ENCODE assay signal across 1 cellular context in genomic region chr20:4592316-4593148, GRCh38.
TF ChIP-seq lines count a peak whose summit lies in the region.

No MANE protein-coding gene starts in this region.

TF ChIP-seq in HepG2, 621 proteins besides CTCF, POLR2A, EP300 and RAD21 (continued from another document and continues in another):
- peak; percentile 15; the same call in 1 of the 2 replicates for TF ChIP-seq THRA (CRISPR knock-in tag; IDR thresholded peaks at IDR 0.05; ENCODE audit: borderline replicate concordance)
- peak; percentile 62; the same call in 1 of the 2 replicates for TF ChIP-seq ZNF296 (CRISPR knock-in tag; conservative IDR thresholded peaks at IDR 0.05)
- no peak for TF ChIP-seq ZNF101 (CRISPR knock-in tag; IDR thresholded peaks at IDR 0.05; ENCODE audit: borderline replicate concordance, low read depth)
- TF ChIP-seq CAMTA2 (CRISPR knock-in tag; IDR thresholded peaks at IDR 0.05; ENCODE audit: borderline replicate concordance), result no peak
- TF ChIP-seq PAX8 (CRISPR knock-in tag; IDR thresholded peaks at IDR 0.05; ENCODE audit: borderline replicate concordance), result 0 out of 2 replicates have a peak, but pooled peaks have one; percentile 38
- TF ChIP-seq, protein P1, sequence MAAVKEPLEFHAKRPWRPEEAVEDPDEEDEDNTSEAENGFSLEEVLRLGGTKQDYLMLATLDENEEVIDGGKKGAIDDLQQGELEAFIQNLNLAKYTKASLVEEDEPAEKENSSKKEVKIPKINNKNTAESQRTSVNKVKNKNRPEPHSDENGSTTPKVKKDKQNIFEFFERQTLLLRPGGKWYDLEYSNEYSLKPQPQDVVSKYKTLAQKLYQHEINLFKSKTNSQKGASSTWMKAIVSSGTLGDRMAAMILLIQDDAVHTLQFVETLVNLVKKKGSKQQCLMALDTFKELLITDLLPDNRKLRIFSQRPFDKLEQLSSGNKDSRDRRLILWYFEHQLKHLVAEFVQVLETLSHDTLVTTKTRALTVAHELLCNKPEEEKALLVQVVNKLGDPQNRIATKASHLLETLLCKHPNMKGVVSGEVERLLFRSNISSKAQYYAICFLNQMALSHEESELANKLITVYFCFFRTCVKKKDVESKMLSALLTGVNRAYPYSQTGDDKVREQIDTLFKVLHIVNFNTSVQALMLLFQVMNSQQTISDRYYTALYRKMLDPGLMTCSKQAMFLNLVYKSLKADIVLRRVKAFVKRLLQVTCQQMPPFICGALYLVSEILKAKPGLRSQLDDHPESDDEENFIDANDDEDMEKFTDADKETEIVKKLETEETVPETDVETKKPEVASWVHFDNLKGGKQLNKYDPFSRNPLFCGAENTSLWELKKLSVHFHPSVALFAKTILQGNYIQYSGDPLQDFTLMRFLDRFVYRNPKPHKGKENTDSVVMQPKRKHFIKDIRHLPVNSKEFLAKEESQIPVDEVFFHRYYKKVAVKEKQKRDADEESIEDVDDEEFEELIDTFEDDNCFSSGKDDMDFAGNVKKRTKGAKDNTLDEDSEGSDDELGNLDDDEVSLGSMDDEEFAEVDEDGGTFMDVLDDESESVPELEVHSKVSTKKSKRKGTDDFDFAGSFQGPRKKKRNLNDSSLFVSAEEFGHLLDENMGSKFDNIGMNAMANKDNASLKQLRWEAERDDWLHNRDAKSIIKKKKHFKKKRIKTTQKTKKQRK (IDR thresholded peaks at IDR 0.05; ENCODE audit: low read length), result no peak
- peak; percentile 42 for TF ChIP-seq HNRNPK (IDR thresholded peaks at IDR 0.05; ENCODE audit: low read depth, low read length, poor library complexity, severe bottlenecking)
- TF ChIP-seq CSRNP1 (CRISPR knock-in tag; IDR thresholded peaks at IDR 0.05), result peak; percentile 90
- peak; percentile 72; the same call in 1 of the 2 replicates for TF ChIP-seq TBX2 (CRISPR knock-in tag; IDR thresholded peaks at IDR 0.05; ENCODE audit: borderline replicate concordance)
- no peak for TF ChIP-seq TMF1 (CRISPR knock-in tag; IDR thresholded peaks at IDR 0.05; ENCODE audit: low read depth)
- peak; percentile 29; the same call in 1 of the 2 replicates for TF ChIP-seq FOXK1 (CRISPR knock-in tag; IDR thresholded peaks at IDR 0.05; ENCODE audit: borderline replicate concordance, low read depth)
- TF ChIP-seq GATAD1 (CRISPR knock-in tag; IDR thresholded peaks at IDR 0.05), result no peak; the same call in 1 of the 2 replicates
- peak; percentile 59; the same call in 1 of the 2 replicates for TF ChIP-seq ATF7-NPFF (CRISPR knock-in tag; IDR thresholded peaks at IDR 0.05; ENCODE audit: low read depth)
- TF ChIP-seq, protein P2, sequence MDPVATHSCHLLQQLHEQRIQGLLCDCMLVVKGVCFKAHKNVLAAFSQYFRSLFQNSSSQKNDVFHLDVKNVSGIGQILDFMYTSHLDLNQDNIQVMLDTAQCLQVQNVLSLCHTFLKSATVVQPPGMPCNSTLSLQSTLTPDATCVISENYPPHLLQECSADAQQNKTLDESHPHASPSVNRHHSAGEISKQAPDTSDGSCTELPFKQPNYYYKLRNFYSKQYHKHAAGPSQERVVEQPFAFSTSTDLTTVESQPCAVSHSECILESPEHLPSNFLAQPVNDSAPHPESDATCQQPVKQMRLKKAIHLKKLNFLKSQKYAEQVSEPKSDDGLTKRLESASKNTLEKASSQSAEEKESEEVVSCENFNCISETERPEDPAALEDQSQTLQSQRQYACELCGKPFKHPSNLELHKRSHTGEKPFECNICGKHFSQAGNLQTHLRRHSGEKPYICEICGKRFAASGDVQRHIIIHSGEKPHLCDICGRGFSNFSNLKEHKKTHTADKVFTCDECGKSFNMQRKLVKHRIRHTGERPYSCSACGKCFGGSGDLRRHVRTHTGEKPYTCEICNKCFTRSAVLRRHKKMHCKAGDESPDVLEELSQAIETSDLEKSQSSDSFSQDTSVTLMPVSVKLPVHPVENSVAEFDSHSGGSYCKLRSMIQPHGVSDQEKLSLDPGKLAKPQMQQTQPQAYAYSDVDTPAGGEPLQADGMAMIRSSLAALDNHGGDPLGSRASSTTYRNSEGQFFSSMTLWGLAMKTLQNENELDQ (CRISPR knock-in tag; IDR thresholded peaks at IDR 0.05; ENCODE audit: borderline replicate concordance), result no peak
- TF ChIP-seq ZC3H4 (CRISPR knock-in tag; IDR thresholded peaks at IDR 0.05; ENCODE audit: borderline replicate concordance), result no peak
- no peak for TF ChIP-seq ATF6 (CRISPR knock-in tag; conservative IDR thresholded peaks at IDR 0.05)
- no peak for TF ChIP-seq GABPA (IDR thresholded peaks at IDR 0.05; ENCODE audit: low read depth, low read length)
- TF ChIP-seq GABPA (CRISPR knock-in tag; IDR thresholded peaks at IDR 0.05; ENCODE audit: low read depth), result no peak
- no peak for TF ChIP-seq KLF11 (CRISPR knock-in tag; IDR thresholded peaks at IDR 0.05)
- peak; percentile 52; the same call in 1 of the 2 replicates for TF ChIP-seq ZMYM3 (CRISPR knock-in tag; IDR thresholded peaks at IDR 0.05)
- TF ChIP-seq KDM5A (IDR thresholded peaks at IDR 0.05; ENCODE audit: borderline replicate concordance, low read length), result no peak
- peak; percentile 91 to 94 for TF ChIP-seq HMGXB4 (CRISPR knock-in tag; IDR thresholded peaks at IDR 0.05; ENCODE audit: borderline replicate concordance in 1 of 2, low read depth in 1 of 2)
- no peak for TF ChIP-seq KMT2A (CRISPR knock-in tag; IDR thresholded peaks at IDR 0.05)
- no peak for TF ChIP-seq REXO4 (CRISPR knock-in tag; IDR thresholded peaks at IDR 0.05; ENCODE audit: borderline replicate concordance)
- no peak for TF ChIP-seq BHLHE40 (IDR thresholded peaks at IDR 0.05; ENCODE audit: low read length)
- no peak for TF ChIP-seq PAF1 (CRISPR knock-in tag; IDR thresholded peaks at IDR 0.05)
- peak; percentile 95 for TF ChIP-seq MTF2 (CRISPR knock-in tag; IDR thresholded peaks at IDR 0.05; ENCODE audit: borderline replicate concordance)
- TF ChIP-seq FOXA1 (IDR thresholded peaks at IDR 0.05), result no peak
- TF ChIP-seq FOXA1 (CRISPR knock-in tag; IDR thresholded peaks at IDR 0.05), result no peak; the same call in 1 of the 2 replicates
- no peak for TF ChIP-seq ZNF879 (CRISPR knock-in tag; IDR thresholded peaks at IDR 0.05)
- TF ChIP-seq, protein P3, sequence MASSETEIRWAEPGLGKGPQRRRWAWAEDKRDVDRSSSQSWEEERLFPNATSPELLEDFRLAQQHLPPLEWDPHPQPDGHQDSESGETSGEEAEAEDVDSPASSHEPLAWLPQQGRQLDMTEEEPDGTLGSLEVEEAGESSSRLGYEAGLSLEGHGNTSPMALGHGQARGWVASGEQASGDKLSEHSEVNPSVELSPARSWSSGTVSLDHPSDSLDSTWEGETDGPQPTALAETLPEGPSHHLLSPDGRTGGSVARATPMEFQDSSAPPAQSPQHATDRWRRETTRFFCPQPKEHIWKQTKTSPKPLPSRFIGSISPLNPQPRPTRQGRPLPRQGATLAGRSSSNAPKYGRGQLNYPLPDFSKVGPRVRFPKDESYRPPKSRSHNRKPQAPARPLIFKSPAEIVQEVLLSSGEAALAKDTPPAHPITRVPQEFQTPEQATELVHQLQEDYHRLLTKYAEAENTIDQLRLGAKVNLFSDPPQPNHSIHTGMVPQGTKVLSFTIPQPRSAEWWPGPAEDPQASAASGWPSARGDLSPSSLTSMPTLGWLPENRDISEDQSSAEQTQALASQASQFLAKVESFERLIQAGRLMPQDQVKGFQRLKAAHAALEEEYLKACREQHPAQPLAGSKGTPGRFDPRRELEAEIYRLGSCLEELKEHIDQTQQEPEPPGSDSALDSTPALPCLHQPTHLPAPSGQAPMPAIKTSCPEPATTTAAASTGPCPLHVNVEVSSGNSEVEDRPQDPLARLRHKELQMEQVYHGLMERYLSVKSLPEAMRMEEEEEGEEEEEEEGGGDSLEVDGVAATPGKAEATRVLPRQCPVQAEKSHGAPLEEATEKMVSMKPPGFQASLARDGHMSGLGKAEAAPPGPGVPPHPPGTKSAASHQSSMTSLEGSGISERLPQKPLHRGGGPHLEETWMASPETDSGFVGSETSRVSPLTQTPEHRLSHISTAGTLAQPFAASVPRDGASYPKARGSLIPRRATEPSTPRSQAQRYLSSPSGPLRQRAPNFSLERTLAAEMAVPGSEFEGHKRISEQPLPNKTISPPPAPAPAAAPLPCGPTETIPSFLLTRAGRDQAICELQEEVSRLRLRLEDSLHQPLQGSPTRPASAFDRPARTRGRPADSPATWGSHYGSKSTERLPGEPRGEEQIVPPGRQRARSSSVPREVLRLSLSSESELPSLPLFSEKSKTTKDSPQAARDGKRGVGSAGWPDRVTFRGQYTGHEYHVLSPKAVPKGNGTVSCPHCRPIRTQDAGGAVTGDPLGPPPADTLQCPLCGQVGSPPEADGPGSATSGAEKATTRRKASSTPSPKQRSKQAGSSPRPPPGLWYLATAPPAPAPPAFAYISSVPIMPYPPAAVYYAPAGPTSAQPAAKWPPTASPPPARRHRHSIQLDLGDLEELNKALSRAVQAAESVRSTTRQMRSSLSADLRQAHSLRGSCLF (CRISPR knock-in tag; IDR thresholded peaks at IDR 0.05; ENCODE audit: borderline replicate concordance), result no peak
- TF ChIP-seq BCLAF1 (IDR thresholded peaks at IDR 0.05), result no peak
- no peak for TF ChIP-seq SP140L (CRISPR knock-in tag; IDR thresholded peaks at IDR 0.05; ENCODE audit: borderline replicate concordance)
- TF ChIP-seq ATF4 (CRISPR knock-in tag; IDR thresholded peaks at IDR 0.05), result peak in 1 of 2 experiments; percentile 62; a peak in 1 of 4 replicates
- peak; percentile 53; the same call in 1 of the 2 replicates for TF ChIP-seq MAZ (IDR thresholded peaks at IDR 0.05; ENCODE audit: borderline replicate concordance, low read depth, low read length)
- peak; percentile 88; the same call in 1 of the 2 replicates for TF ChIP-seq MAZ (CRISPR knock-in tag; IDR thresholded peaks at IDR 0.05; ENCODE audit: low read depth)
- no peak for TF ChIP-seq NBN (conservative IDR thresholded peaks at IDR 0.05)
